9 cellular contexts compared by ENCODE assay signal in genomic region chr17:28597606-28598383, GRCh38. TPM values are rescaled to one million over a fixed set of nuclear protein-coding genes. Genes with fewer than 3 reads are reported as not detected.
DNase-seq lines count a peak whose midpoint lies in the region; ATAC-seq, FAIRE-seq and TF ChIP-seq lines count a peak whose summit lies in the region.
"Had no signal": no experiment of that assay in that cellular context is flagged by ENCODE, and none has a peak within 500 bp of the region (broad histone marks: within the 10 kb centered on the region; RNA-seq: fewer than 3 reads in every experiment).

No MANE protein-coding gene starts in this region.

- intact Hi-C loops in activated B cell treated with CpG ODN at 0.5 μM for 24 hours (cut with micrococcal nuclease) = loop anchor here (5.0 kb wide), 2 partner anchors 355 to 695 kb away; partner anchors contain the start of genes NUFIP2 and PHF12
- intact Hi-C loops in left colon (cut with DNase I, micrococcal nuclease) = no loop called here

- FAIRE-seq in A549 (lab: Jason Lieb, UNC) = no peak

- TF ChIP-seq CTCF in A549 (IDR thresholded peaks at IDR 0.05) = no peak
- TF ChIP-seq CTCF in activated B cell treated with CpG ODN at 0.5 μM for 24 hours (IDR thresholded peaks at IDR 0.05) = no peak

- peaks cover 24% of the 10 kb centered on the region for H3K4me1 Mint-ChIP-seq in activated B cell treated with CpG ODN at 0.5 μM for 24 hours

- WGBS in A549 (ENCODE audit: missing lambda C conversion rate) = 38% methylated on average over 5 of the region's 5 CpGs

- H3K27ac Mint-ChIP-seq in activated B cell treated with CpG ODN at 0.5 μM for 24 hours = peak overlapping the region; percentile 96

- in situ Hi-C loops in HAP-1 (cut with MboI; ENCODE audit: low sequenced_read_pairs) = no loop called here

- no peak for TF ChIP-seq EP300 in A549 (IDR thresholded peaks at IDR 0.05)

- H3K4me1 ChIP-seq in A549 = peaks cover 17% of the 10 kb centered on the region
- peaks cover 7% of the 10 kb centered on the region for H3K4me1 ChIP-seq in HAP-1

- DNase-seq in A549 (ENCODE audit: low read depth in 1 of 2, low spot score in 1 of 2) (no peak), HAP-1 (ENCODE audit: low spot score in 2 of 2) (no peak), activated B cell treated with CpG ODN at 0.5 μM for 24 hours (no peak), left colon (no peak), NCI-H82 (lab: John Stamatoyannopoulos, UW) (no peak), NCI-H2227 treated with DMSO at 0.1 percent for 48 hours (lab: John Stamatoyannopoulos, UW) (no peak), NCI-H524 (lab: John Stamatoyannopoulos, UW) (no peak)
- DNase-seq: thyroid gland had no signal

- peak overlapping the region; percentile 87 for H3K4me3 Mint-ChIP-seq in activated B cell treated with CpG ODN at 0.5 μM for 24 hours

- H3K27me3 Mint-ChIP-seq in activated B cell treated with CpG ODN at 0.5 μM for 24 hours = no peaks in the 10 kb centered on the region

- TF ChIP-seq RAD21 in A549 (conservative IDR thresholded peaks at IDR 0.05 in 1 of 2, IDR thresholded peaks at IDR 0.05 in 1 of 2) = no peak

- H3K36me3 Mint-ChIP-seq in activated B cell treated with CpG ODN at 0.5 μM for 24 hours (ENCODE audit: low read depth) = peaks cover 10% of the 10 kb centered on the region

- CTCF ChIA-PET in A549 (lab: Yijun Ruan, JAX) = interaction anchor here (0.9 to 1.7 kb wide), 8 partner anchors 12 to 104 kb away, joined by 3 to 7 read pairs (median 4); partner anchors contain the start of gene ALDOC
- CTCF ChIA-PET in activated B cell treated with CpG ODN at 0.5 μM for 24 hours (lab: Charles Lee) = interaction anchor here (0.8 to 1.1 kb wide), 2 partner anchors 13 to 48 kb away, joined by 3 read pairs; no protein-coding TSS in a partner anchor

- ATAC-seq in A549 (no peak), activated B cell treated with CpG ODN at 0.5 μM for 24 hours (ENCODE audit: low read depth) (no peak), left colon (peak; percentile 9), GM21526 (IDR thresholded peaks at IDR 0.05; ENCODE audit: low FRiP score, unreplicated experiment) (no peak)

- peaks cover 40% of the 10 kb centered on the region for H3K36me3 ChIP-seq in HAP-1 (replicated peaks)
- H3K36me3 ChIP-seq: thyroid gland had no signal

- H3K9me3 Mint-ChIP-seq in activated B cell treated with CpG ODN at 0.5 μM for 24 hours = no peaks in the 10 kb centered on the region

- H3K27ac ChIP-seq in A549 = peak overlapping the region; percentile 79 to 88

- peak overlapping the region; percentile 78 for H3K4me2 ChIP-seq in A549

- H3K4me3 ChIP-seq in A549 (peak overlapping the region; percentile 79), HAP-1 (peak overlapping the region; percentile 94)

- H3K9me3 ChIP-seq in A549 = no peaks in the 10 kb centered on the region
- no peaks in the 10 kb centered on the region for H3K9me3 ChIP-seq in HAP-1
- H3K9me3 ChIP-seq: thyroid gland had no signal

- POLR2A ChIA-PET in A549 (lab: Yijun Ruan, JAX) (no interaction called here), activated B cell treated with CpG ODN at 0.5 μM for 24 hours (lab: Charles Lee) (interaction anchor here (1.2 to 4.9 kb wide), 4 partner anchors 19 to 49 kb away, joined by 6 to 80 read pairs (median 30); partner anchors contain the start of genes ALDOC and PIGS)

- no peaks in the 10 kb centered on the region for H3K27me3 ChIP-seq in HAP-1 (ENCODE audit: low read depth)
- H3K27me3 ChIP-seq: thyroid gland had no signal

- TF ChIP-seq POLR2A in A549 (IDR thresholded peaks at IDR 0.05; ENCODE audit: low read length) = no peak

TF ChIP-seq in A549, 52 proteins besides CTCF, POLR2A, EP300 and RAD21 (continues in another document):
- TF ChIP-seq RNF2 (IDR thresholded peaks at IDR 0.05; ENCODE audit: borderline replicate concordance, low read depth) (no peak), ZFP36 (IDR thresholded peaks at IDR 0.05; ENCODE audit: borderline replicate concordance, partially characterized antibody) (no peak), NPAS2 (CRISPR knock-in tag; IDR thresholded peaks at IDR 0.05; ENCODE audit: borderline replicate concordance) (no peak), CEBPB (IDR thresholded peaks at IDR 0.05) (no peak), KDM1A (IDR thresholded peaks at IDR 0.05; ENCODE audit: low read depth) (no peak), MAX (IDR thresholded peaks at IDR 0.05) (no peak), CBX2 (IDR thresholded peaks at IDR 0.05; ENCODE audit: borderline replicate concordance, low read depth) (no peak), FOXS1 (CRISPR knock-in tag; IDR thresholded peaks at IDR 0.05) (no peak), SMC3 (IDR thresholded peaks at IDR 0.05) (no peak), EHMT2 (IDR thresholded peaks at IDR 0.05; ENCODE audit: low read depth) (no peak), HOXB13 (CRISPR knock-in tag; IDR thresholded peaks at IDR 0.05; ENCODE audit: low read depth) (no peak), NFE2L2 (conservative IDR thresholded peaks at IDR 0.05; ENCODE audit: low read length) (no peak), POLR2AphosphoS2 (conservative IDR thresholded peaks at IDR 0.05; ENCODE audit: low read length) (no peak), HDAC2 (IDR thresholded peaks at IDR 0.05) (no peak), CHD4 (IDR thresholded peaks at IDR 0.05; ENCODE audit: borderline replicate concordance) (no peak), TFCP2L1 (CRISPR knock-in tag; IDR thresholded peaks at IDR 0.05) (no peak), HES2 (IDR thresholded peaks at IDR 0.05) (no peak), HMGXB4 (CRISPR knock-in tag; IDR thresholded peaks at IDR 0.05; ENCODE audit: borderline replicate concordance) (no peak)

RNA-seq across cellular contexts. Expression of gene SPAG5, which starts 1.0 kb away (rescaled TPM):
- polyA plus RNA-seq in A549 (2011; rRNA removed) (111 and 123 TPM in 2 replicates), A549 (2017; fragmentation: RNase III; extraction: RNeasy Plus Mini Kit Qiagen cat#74134 plus additional on column Dnase treatment) (106 to 111 TPM (median 107 TPM) in 3 replicates)
- polyA plus RNA-seq in A549 (2012; cell fraction: cytosol; rRNA removed) = 88.5 and 91.7 TPM in 2 replicates
- 142 and 199 TPM in 2 replicates for polyA plus RNA-seq in A549 (2012; cell fraction: nucleus; rRNA removed)
- polyA minus RNA-seq in A549 (2011; rRNA and poly(A)+ RNA removed) = 110 and 142 TPM in 2 replicates
- total RNA-seq in activated B cell treated with CpG ODN at 0.5 μM for 24 hours (14.6 and 15.8 TPM in 2 replicates), left colon (10 to 100 TPM in 1 of 2 donors, 1 to 10 TPM in 1; 9.7 to 24.4 TPM)

RNA-seq across cellular contexts. Expression of gene RSKR, which starts 16.2 kb away (rescaled TPM):
- polyA plus RNA-seq in A549 (2011; rRNA removed) (18.7 and 22.0 TPM in 2 replicates), A549 (2017; fragmentation: RNase III; extraction: RNeasy Plus Mini Kit Qiagen cat#74134 plus additional on column Dnase treatment) (5.6 to 6.6 TPM (median 5.8 TPM) in 3 replicates)
- polyA plus RNA-seq in A549 (2012; cell fraction: cytosol; rRNA removed) = 7.5 and 9.0 TPM in 2 replicates
- 39.4 and 70.0 TPM in 2 replicates for polyA plus RNA-seq in A549 (2012; cell fraction: nucleus; rRNA removed)
- 15.4 and 22.7 TPM in 2 replicates for polyA minus RNA-seq in A549 (2011; rRNA and poly(A)+ RNA removed)
- total RNA-seq in activated B cell treated with CpG ODN at 0.5 μM for 24 hours (21.0 and 26.8 TPM in 2 replicates), left colon (10 to 100 TPM; 10.2 to 13.5 TPM)

RNA-seq across cellular contexts. Expression of gene ALDOC, which starts 21.1 kb away (rescaled TPM):
- polyA plus RNA-seq in A549 (2011; rRNA removed) = 6.3 and 10.1 TPM in 2 replicates
- 2.3 and 2.8 TPM in 2 replicates for polyA plus RNA-seq in A549 (2012; cell fraction: cytosol; rRNA removed)
- 9.9 and 10.3 TPM in 2 replicates for polyA plus RNA-seq in A549 (2012; cell fraction: nucleus; rRNA removed)
- 1.7 to 1.9 TPM (median 1.9 TPM) in 3 replicates for polyA plus RNA-seq in A549 (2017; fragmentation: RNase III; extraction: RNeasy Plus Mini Kit Qiagen cat#74134 plus additional on column Dnase treatment)
- polyA minus RNA-seq in A549 (2011; rRNA and poly(A)+ RNA removed) = 7.4 and 7.6 TPM in 2 replicates
- total RNA-seq in activated B cell treated with CpG ODN at 0.5 μM for 24 hours = 73.4 and 75.0 TPM in 2 replicates
- 10 to 100 TPM; 26.0 to 38.6 TPM for total RNA-seq in left colon

RNA-seq across cellular contexts. Expression of gene PIGS, which starts 26.5 kb away (rescaled TPM):
- polyA plus RNA-seq in A549 (2011; rRNA removed) (50.0 and 53.2 TPM in 2 replicates), A549 (2017; fragmentation: RNase III; extraction: RNeasy Plus Mini Kit Qiagen cat#74134 plus additional on column Dnase treatment) (46.6 to 53.3 TPM (median 53.2 TPM) in 3 replicates)
- 55.8 and 70.1 TPM in 2 replicates for polyA plus RNA-seq in A549 (2012; cell fraction: cytosol; rRNA removed)
- 87.3 and 89.3 TPM in 2 replicates for polyA plus RNA-seq in A549 (2012; cell fraction: nucleus; rRNA removed)
- polyA minus RNA-seq in A549 (2011; rRNA and poly(A)+ RNA removed) = 42.7 and 44.4 TPM in 2 replicates
- total RNA-seq in activated B cell treated with CpG ODN at 0.5 μM for 24 hours (86.4 and 92.2 TPM in 2 replicates), left colon (10 to 100 TPM; 82.5 to 94.6 TPM)

RNA-seq across cellular contexts. Expression of gene UNC119, which starts 45.4 kb away (rescaled TPM):
- polyA plus RNA-seq in A549 (2011; rRNA removed) (50.5 and 53.5 TPM in 2 replicates), A549 (2017; fragmentation: RNase III; extraction: RNeasy Plus Mini Kit Qiagen cat#74134 plus additional on column Dnase treatment) (22.8 to 27.8 TPM (median 26.0 TPM) in 3 replicates)
- 61.2 and 77.9 TPM in 2 replicates for polyA plus RNA-seq in A549 (2012; cell fraction: cytosol; rRNA removed)
- 97.1 and 99.8 TPM in 2 replicates for polyA plus RNA-seq in A549 (2012; cell fraction: nucleus; rRNA removed)
- 34.9 and 42.0 TPM in 2 replicates for polyA minus RNA-seq in A549 (2011; rRNA and poly(A)+ RNA removed)
- total RNA-seq in activated B cell treated with CpG ODN at 0.5 μM for 24 hours (426 and 437 TPM in 2 replicates), left colon (10 to 100 TPM; 26.7 to 32.4 TPM)
